In the genomic region with DNA sequence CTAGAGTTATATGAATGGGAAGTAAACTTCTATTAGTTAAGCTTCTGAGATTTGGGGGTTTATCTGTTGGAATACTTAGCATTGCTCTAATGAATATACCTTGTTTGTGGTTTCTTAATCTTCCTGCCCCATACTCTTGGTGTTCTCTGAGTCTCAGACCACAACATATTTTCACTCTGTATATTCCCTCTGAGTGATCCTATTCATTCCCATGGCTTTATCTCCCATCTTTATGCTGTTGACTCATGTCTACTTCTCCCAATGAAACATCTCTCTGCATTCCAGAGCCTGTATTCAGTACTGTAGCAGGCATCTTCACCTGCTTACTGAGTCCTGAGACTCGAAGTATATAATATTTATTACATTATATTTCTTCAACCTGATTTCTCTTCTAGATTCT, we compare ENCODE assay signal across 17 cellular contexts.
"Had no signal": no experiment of that assay in that cellular context is flagged by ENCODE, and none has a peak within 500 bp of the region (broad histone marks: within the 10 kb centered on the region; RNA-seq: fewer than 3 reads in every experiment).

No MANE protein-coding gene starts in this region.

- H3K4me1 ChIP-seq: esophagus squamous epithelium, sigmoid colon had no signal

- H3K27me3 ChIP-seq: esophagus squamous epithelium, sigmoid colon had no signal

- H3K27ac ChIP-seq: esophagus squamous epithelium, sigmoid colon had no signal

- H3K4me3 ChIP-seq: esophagus squamous epithelium, sigmoid colon had no signal

- H3K36me3 ChIP-seq: esophagus squamous epithelium, sigmoid colon had no signal

- DNase-seq: activated CD4-positive, alpha-beta T cell treated with anti-CD3 and anti-CD28 coated beads, Interleukin-2, amount 10 ng/mL, durations not matched to agents 7 days and 5 days; activated CD8-positive, alpha-beta memory T cell treated with anti-CD3 and anti-CD28 coated beads, Interleukin-2, amount 50 U/mL, for 4 hours; activated effector memory CD4-positive, alpha-beta T cell treated with Interleukin-2 at 50 U/mL for 16 hours; activated naive CD4-positive, alpha-beta T cell treated with anti-CD3 and anti-CD28 coated beads, Interleukin-2, amount 10 ng/mL, durations not matched to agents 7 days and 5 days; activated naive CD8-positive, alpha-beta T cell treated with anti-CD3 and anti-CD28 coated beads, Interleukin-2, amount 50 U/mL, for 24 hours; activated T-cell treated with anti-CD3 and anti-CD28 coated beads, Interleukin-2, amount 50 U/mL, for 4 hours; aorta; effector CD8-positive, alpha-beta T cell; esophagus squamous epithelium; hippocampal formation; islet precursor cell; nephron progenitor cell; nucleus accumbens; sigmoid colon; stimulated activated CD8-positive, alpha-beta memory T cell treated with anti-CD3 and anti-CD28 coated beads, Interleukin-4, amount 100 ng/mL, for 48 hours; stimulated activated naive CD4-positive, alpha-beta T cell had no signal

- H3K9me3 ChIP-seq: esophagus squamous epithelium, sigmoid colon had no signal

- ATAC-seq: activated naive CD8-positive, alpha-beta T cell treated with anti-CD3 and anti-CD28 coated beads, Interleukin-2, amount 50 U/mL, for 24 hours; activated T-cell treated with anti-CD3 and anti-CD28 coated beads, Interleukin-2, amount 50 U/mL, for 4 hours; left lobe of liver had no signal
